ENCODE assay signal across 8 cellular contexts in the genomic region with DNA sequence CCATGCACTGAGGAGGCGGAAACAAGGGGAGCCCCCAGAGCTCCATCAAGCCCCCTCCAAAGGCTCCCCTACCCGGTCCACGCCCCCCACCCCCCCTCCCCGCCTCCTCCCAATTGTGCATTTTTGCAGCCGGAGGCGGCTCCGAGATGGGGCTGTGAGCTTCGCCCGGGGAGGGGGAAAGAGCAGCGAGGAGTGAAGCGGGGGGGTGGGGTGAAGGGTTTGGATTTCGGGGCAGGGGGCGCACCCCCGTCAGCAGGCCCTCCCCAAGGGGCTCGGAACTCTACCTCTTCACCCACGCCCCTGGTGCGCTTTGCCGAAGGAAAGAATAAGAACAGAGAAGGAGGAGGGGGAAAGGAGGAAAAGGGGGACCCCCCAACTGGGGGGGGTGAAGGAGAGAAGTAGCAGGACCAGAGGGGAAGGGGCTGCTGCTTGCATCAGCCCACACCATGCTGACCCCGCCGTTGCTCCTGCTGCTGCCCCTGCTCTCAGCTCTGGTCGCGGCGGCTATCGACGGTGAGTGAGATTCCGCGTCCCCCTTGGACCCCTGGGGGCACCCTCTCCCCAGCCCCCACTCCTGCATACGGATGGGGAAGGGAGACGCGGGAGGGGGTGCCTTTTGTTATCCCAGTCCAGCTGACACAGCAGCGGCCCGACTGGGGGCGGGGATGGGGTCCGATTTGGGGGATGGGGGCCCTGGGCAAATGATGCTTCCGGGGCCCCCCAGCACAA. TPM values are rescaled to one million over a fixed set of nuclear protein-coding genes. Genes with fewer than 3 reads are reported as not detected.
DNase-seq lines count a peak whose midpoint lies in the region; ATAC-seq and TF ChIP-seq lines count a peak whose summit lies in the region.

No MANE protein-coding gene starts in this region.

- ATAC-seq in HG03571 (IDR thresholded peaks at IDR 0.05; ENCODE audit: unreplicated experiment) (no peak), HG02938 (IDR thresholded peaks at IDR 0.05; ENCODE audit: unreplicated experiment) (no peak), HG02798 (IDR thresholded peaks at IDR 0.05; ENCODE audit: poor library complexity, unreplicated experiment) (no peak), GM18502 (IDR thresholded peaks at IDR 0.05; ENCODE audit: poor library complexity, unreplicated experiment) (no peak)

- CTCF ChIA-PET in A673 (lab: Charles Lee): interaction anchor here (0.6 to 1.4 kb wide), 10 partner anchors 8 to 127 kb away, joined by 3 to 17 read pairs (median 4); a partner anchor contains a TSS

- H3K4me3 ChIP-seq in A673 (ENCODE audit: low read depth, low read length, poor library complexity, severe bottlenecking) (peak overlapping the region; percentile 92), HUES64 (ENCODE audit: low read length) (peak overlapping the region; percentile 96), colonic mucosa (peak overlapping the region; percentile 86), mucosa of stomach (ENCODE audit: low read length) (peak overlapping the region; percentile 75)

- 1% methylated on average over 24 of the region's 35 CpGs for WGBS in HUES64

- no peak for DNase-seq in A673 (ENCODE audit: low spot score)
- peak; percentile 31 for DNase-seq in colonic mucosa

- POLR2A ChIA-PET in A673 (lab: Charles Lee; ENCODE audit: low non-redundant PET): interaction anchor here (0.7 kb wide), 1 partner anchor 208 kb away, joined by 5 read pairs; no protein-coding TSS in a partner anchor

- H3K9me3 ChIP-seq in A673 (ENCODE audit: low read depth, low read length, poor library complexity, severe bottlenecking) (no peaks in the 10 kb centered on the region), HUES64 (ENCODE audit: insufficient read depth, low read depth, low read length) (no peaks in the 10 kb centered on the region), colonic mucosa (no peaks in the 10 kb centered on the region), mucosa of stomach (ENCODE audit: control insufficient read depth, low read length) (no peaks in the 10 kb centered on the region)

- H3K36me3 ChIP-seq in A673 (ENCODE audit: insufficient read depth, low read length, poor library complexity, severe bottlenecking) (no peaks in the 10 kb centered on the region), HUES64 (ENCODE audit: insufficient read depth, low read length) (no peaks in the 10 kb centered on the region), colonic mucosa (no peaks in the 10 kb centered on the region), mucosa of stomach (ENCODE audit: control insufficient read depth, insufficient read depth, low read length) (no peaks in the 10 kb centered on the region)

- H3K4me1 ChIP-seq in A673 (ENCODE audit: insufficient read depth, low read length, poor library complexity, severe bottlenecking) (peaks cover 14% of the 10 kb centered on the region), HUES64 (ENCODE audit: insufficient read depth, low read length) (peaks cover 43% of the 10 kb centered on the region), colonic mucosa (peaks cover 5% of the 10 kb centered on the region), mucosa of stomach (ENCODE audit: control insufficient read depth, insufficient read depth, low read length) (peaks cover 48% of the 10 kb centered on the region)

- BruUV-seq in A673 (replicated peaks; lab: Mats Ljungman, UMichigan): no TSS peak

- H3K27me3 ChIP-seq in A673 (replicated peaks; ENCODE audit: insufficient read depth, low read depth, low read length, poor library complexity): no peaks in the 10 kb centered on the region
- no peaks in the 10 kb centered on the region for H3K27me3 ChIP-seq in HUES64 (ENCODE audit: insufficient read depth, low read length)
- no peaks in the 10 kb centered on the region for H3K27me3 ChIP-seq in colonic mucosa
- H3K27me3 ChIP-seq in mucosa of stomach (ENCODE audit: control insufficient read depth, insufficient read depth, low read length): no peaks in the 10 kb centered on the region

- intact Hi-C loops in A673 (cut with micrococcal nuclease; ENCODE audit: unreplicated experiment) (loop anchor here (5.0 kb wide), 1 partner anchor 114 kb away; no protein-coding TSS in a partner anchor), colonic mucosa (cut with DNase I) (no loop called here)

- H3K9ac ChIP-seq in HUES64 (ENCODE audit: low read depth, low read length) (peak overlapping the region; percentile 88), colonic mucosa (ENCODE audit: low read depth in 2 of 2, low read length in 2 of 2) (peak overlapping the region; percentile 64 to 87), mucosa of stomach (ENCODE audit: low read length) (peak overlapping the region; percentile 97)

- TF ChIP-seq CTCF in A673 (conservative IDR thresholded peaks at IDR 0.05; ENCODE audit: low read depth, low read length) (no peak), colonic mucosa (IDR thresholded peaks at IDR 0.05) (no peak)

- H3K27ac ChIP-seq in A673 (ENCODE audit: low read depth, low read length, poor library complexity, severe bottlenecking) (peak overlapping the region; percentile 67), HUES64 (ENCODE audit: low read depth, low read length) (peak overlapping the region; percentile 96), colonic mucosa (peak overlapping the region; percentile 99)

RNA-seq across cellular contexts. Expression of a gene that starts 0.4 kb away (rescaled TPM):
- total RNA-seq in A673 (2021): 31.0 and 43.6 TPM in 2 replicates
- polyA plus RNA-seq in HUES64 (2013, experiment 1 of 2): 30.2 TPM
- 32.8 TPM for polyA plus RNA-seq in HUES64 (2013, experiment 2 of 2)
- 100 to 1,000 TPM; 107 to 123 TPM for total RNA-seq in colonic mucosa

RNA-seq across cellular contexts. Expression of a gene that starts 17.5 kb away (rescaled TPM):
- total RNA-seq in A673 (2021) (96.3 and 111 TPM in 2 replicates), colonic mucosa (100 to 1,000 TPM; 161 to 181 TPM)
- polyA plus RNA-seq in HUES64 (2013, experiment 1 of 2): 24.3 TPM
- 28.5 TPM for polyA plus RNA-seq in HUES64 (2013, experiment 2 of 2)

RNA-seq across cellular contexts. Expression of a gene that starts 18.7 kb away (rescaled TPM):
- total RNA-seq in A673 (2021): not detected in 2 replicates
- polyA plus RNA-seq in HUES64 (2013, experiment 1 of 2): not detected
- polyA plus RNA-seq in HUES64 (2013, experiment 2 of 2): not detected
- total RNA-seq in colonic mucosa: not detected

RNA-seq across cellular contexts. Expression of a gene that starts 39.8 kb away (rescaled TPM):
- total RNA-seq in A673 (2021) (58.0 and 61.8 TPM in 2 replicates), colonic mucosa (1 to 10 TPM; 4.8 to 7.0 TPM)
- polyA plus RNA-seq in HUES64 (2013, experiment 1 of 2): 16.1 TPM
- polyA plus RNA-seq in HUES64 (2013, experiment 2 of 2): 20.5 TPM

RNA-seq across cellular contexts. Expression of a gene that starts 50.1 kb away (rescaled TPM):
- total RNA-seq in A673 (2021) (57.8 and 68.6 TPM in 2 replicates), colonic mucosa (10 to 100 TPM in 1 of 2 donors, 1 to 10 TPM in 1; 7.3 to 21.1 TPM)
- 20.3 TPM for polyA plus RNA-seq in HUES64 (2013, experiment 1 of 2)
- polyA plus RNA-seq in HUES64 (2013, experiment 2 of 2): 22.6 TPM
